8 cellular contexts compared by ENCODE assay signal in genomic region chr19:38729653-38730469, GRCh38. TPM values are rescaled to one million over a fixed set of nuclear protein-coding genes. Genes with fewer than 3 reads are reported as not detected.
DNase-seq lines count a peak whose midpoint lies in the region; ATAC-seq and TF ChIP-seq lines count a peak whose summit lies in the region.

No MANE protein-coding gene starts in this region.

- peak; percentile 67 for DNase-seq in AG20443 (ENCODE audit: low spot score)
- DNase-seq in GM23248 = peak; percentile 65
- peak; percentile 85 for DNase-seq in activated T-cell treated with anti-CD3 and anti-CD28 coated beads, Interleukin-2, amount 50 U/mL, for 24 hours
- peak; percentile 45 for DNase-seq in fibroblast of mammary gland (ENCODE audit: low read depth)
- peak in 6 of 10 donors; percentile 59 to 91 (median 77) for DNase-seq in posterior cingulate gyrus
- no peak for DNase-seq in putamen (ENCODE audit: low spot score)

- H3K9me2 ChIP-seq in GM23248 (ENCODE audit: insufficient read depth) = no peaks in the 10 kb centered on the region

- H2AFZ ChIP-seq in GM23248 = no peak overlapping the region
- no peak overlapping the region for H2AFZ ChIP-seq in OCI-LY3 (ENCODE audit: low read depth, low read length)

- peaks cover 49% of the 10 kb centered on the region for H3K36me3 Mint-ChIP-seq in activated T-cell treated with anti-CD3 and anti-CD28 coated beads, Interleukin-2, amount 50 U/mL, for 24 hours (ENCODE audit: low read depth)

- H3K4me1 ChIP-seq in GM23248 (ENCODE audit: insufficient read depth) (no peaks in the 10 kb centered on the region), OCI-LY3 (ENCODE audit: low read length) (peaks cover 10% of the 10 kb centered on the region)

- H3K4me3 ChIP-seq in GM23248 = no peak overlapping the region
- H3K4me3 ChIP-seq in OCI-LY3 (ENCODE audit: low read length) = no peak overlapping the region
- H3K4me3 ChIP-seq in fibroblast of mammary gland (ENCODE audit: control insufficient read depth, low read depth, low read length) = no peak overlapping the region

- no peaks in the 10 kb centered on the region for H3K27me3 Mint-ChIP-seq in activated T-cell treated with anti-CD3 and anti-CD28 coated beads, Interleukin-2, amount 50 U/mL, for 24 hours

- H3K27me3 ChIP-seq in GM23248 (replicated peaks; ENCODE audit: insufficient read depth) (no peaks in the 10 kb centered on the region), OCI-LY3 (ENCODE audit: low read depth, low read length) (no peaks in the 10 kb centered on the region)

- peaks cover 38% of the 10 kb centered on the region for H3F3A ChIP-seq in GM23248 (ENCODE audit: insufficient read depth)

- intact Hi-C loops in posterior cingulate gyrus (cut with DNase I) = loop anchor here (1.0 kb wide), 1 partner anchor 200 kb away; the partner anchor contains the start of genes MRPS12 and SARS2

- in situ Hi-C loops in GM23248 (cut with MboI) = no loop called here

- H3K36me3 ChIP-seq in GM23248 (ENCODE audit: low read depth) = peaks cover 28% of the 10 kb centered on the region
- peaks cover 47% of the 10 kb centered on the region for H3K36me3 ChIP-seq in OCI-LY3 (replicated peaks; ENCODE audit: low read depth, low read length)

- H3K9me3 ChIP-seq in GM23248 (ENCODE audit: low read depth) = no peaks in the 10 kb centered on the region
- H3K9me3 ChIP-seq in OCI-LY3 (ENCODE audit: insufficient read depth, low read length) = no peaks in the 10 kb centered on the region

- no peaks in the 10 kb centered on the region for H3K9me3 Mint-ChIP-seq in activated T-cell treated with anti-CD3 and anti-CD28 coated beads, Interleukin-2, amount 50 U/mL, for 24 hours

- H3K4me1 Mint-ChIP-seq in activated T-cell treated with anti-CD3 and anti-CD28 coated beads, Interleukin-2, amount 50 U/mL, for 24 hours (ENCODE audit: low read depth) = peaks cover 31% of the 10 kb centered on the region

- no peak overlapping the region for H3K4me3 Mint-ChIP-seq in activated T-cell treated with anti-CD3 and anti-CD28 coated beads, Interleukin-2, amount 50 U/mL, for 24 hours

- H4K20me1 ChIP-seq in GM23248 (ENCODE audit: insufficient read depth) = no peaks in the 10 kb centered on the region
- H4K20me1 ChIP-seq in OCI-LY3 (ENCODE audit: insufficient read depth, low read length) = no peaks in the 10 kb centered on the region

- WGBS in GM23248 (ENCODE audit: low coverage in 1 of 2, low lambda C conversion rate in 2 of 2, missing lambda C conversion rate in 2 of 2), 2 experiments = 73 to 81% methylated on average over 14 to 17 of the region's 17 CpGs

- H3K79me2 ChIP-seq in GM23248 (ENCODE audit: insufficient read depth) (peaks cover 9% of the 10 kb centered on the region; the same call in 1 of the 2 replicates), OCI-LY3 (ENCODE audit: low read length) (no peaks in the 10 kb centered on the region)

- H3K9ac ChIP-seq in GM23248 (no peak overlapping the region), OCI-LY3 (ENCODE audit: low read length) (no peak overlapping the region)

- ATAC-seq in GM21529 (IDR thresholded peaks at IDR 0.05; ENCODE audit: unreplicated experiment) = no peak

- H3K27ac ChIP-seq in GM23248 = no peak overlapping the region
- no peak overlapping the region for H3K27ac ChIP-seq in OCI-LY3 (ENCODE audit: low read length)

- H3K4me2 ChIP-seq in GM23248 (ENCODE audit: unreplicated experiment) (no peak overlapping the region), OCI-LY3 (ENCODE audit: low read length) (no peak overlapping the region)

- peak overlapping the region; percentile 73 for H3K27ac Mint-ChIP-seq in activated T-cell treated with anti-CD3 and anti-CD28 coated beads, Interleukin-2, amount 50 U/mL, for 24 hours

- TF ChIP-seq CTCF in OCI-LY3 (IDR thresholded peaks at IDR 0.05; ENCODE audit: low read depth, low read length) = peak; percentile 90
- TF ChIP-seq CTCF in fibroblast of mammary gland (conservative IDR thresholded peaks at IDR 0.05; ENCODE audit: control insufficient read depth, insufficient read depth, low read depth, low read length) = peak; percentile 75

RNA-seq across cellular contexts. Expression of gene CAPN12, which starts 14.4 kb away (rescaled TPM):
- total RNA-seq in GM23248 (2014; rRNA removed; shearing (Covaris generic)) = 0.11 and 0.89 TPM in 2 replicates
- polyA plus RNA-seq in GM23248 (2016; fragmentation: Nextera tagmentation; extraction: Ambion mirVana) = 0.21 and 0.30 TPM in 2 replicates

RNA-seq across cellular contexts. Expression of gene LGALS7, which starts 43.5 kb away (rescaled TPM):
- not detected in 2 replicates for total RNA-seq in GM23248 (2014; rRNA removed; shearing (Covaris generic))
- polyA plus RNA-seq in GM23248 (2016; fragmentation: Nextera tagmentation; extraction: Ambion mirVana) = not detected in 2 replicates

RNA-seq across cellular contexts. Expression of gene LGALS7B, which starts 59.1 kb away (rescaled TPM):
- not detected in 2 replicates for total RNA-seq in GM23248 (2014; rRNA removed; shearing (Covaris generic))
- not detected in 2 replicates for polyA plus RNA-seq in GM23248 (2016; fragmentation: Nextera tagmentation; extraction: Ambion mirVana)
